24 cellular contexts compared by ENCODE assay signal in the genomic region with DNA sequence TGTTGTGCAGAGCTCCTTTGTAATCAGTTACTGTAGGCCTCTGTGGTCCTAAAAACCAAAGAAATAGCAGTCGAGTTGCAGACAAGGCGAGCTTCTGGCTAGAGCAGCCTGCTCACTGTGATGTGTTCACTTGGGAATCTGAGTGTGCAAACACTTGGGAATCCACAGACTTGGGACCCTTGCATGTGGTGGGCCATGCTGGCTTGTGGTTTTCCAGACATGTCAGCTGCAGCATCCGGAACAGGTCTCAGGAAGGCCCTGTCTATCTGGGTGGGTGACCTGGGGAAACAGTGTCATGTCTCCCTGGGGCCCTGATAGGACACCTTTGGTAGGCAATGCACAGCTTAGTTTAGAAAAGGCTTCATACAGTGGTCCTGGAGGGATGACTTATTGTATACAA.
"Had no signal": no experiment of that assay in that cellular context is flagged by ENCODE, and none has a peak within 500 bp of the region (broad histone marks: within the 10 kb centered on the region; RNA-seq: fewer than 3 reads in every experiment).

No MANE protein-coding gene starts in this region.

- DNase-seq: activated CD4-positive, alpha-beta memory T cell treated with anti-CD3 and anti-CD28 coated beads, Interleukin-2, amount 10 ng/mL, durations not matched to agents 7 days and 5 days; activated CD4-positive, alpha-beta T cell treated with anti-CD3 and anti-CD28 coated beads for 1 hour; activated CD4-positive, alpha-beta T cell treated with anti-CD3 and anti-CD28 coated beads, Interleukin-2, amount 10 ng/mL, durations not matched to agents 7 days and 5 days; activated CD8-positive, alpha-beta memory T cell treated with anti-CD3 and anti-CD28 coated beads, Interleukin-2, amount 50 U/mL, for 48 hours; activated gamma-delta T cell; activated naive CD4-positive, alpha-beta T cell treated with anti-CD3 and anti-CD28 coated beads, Interleukin-2, amount 10 ng/mL, durations not matched to agents 7 days and 5 days; activated naive CD8-positive, alpha-beta T cell treated with anti-CD3 and anti-CD28 coated beads, Interleukin-2, amount 10 ng/mL, durations not matched to agents 7 days and 5 days; activated T-cell treated with anti-CD3 and anti-CD28 coated beads, Interleukin-2, amount 50 U/mL, for 24 hours; dermis blood vessel endothelial cell; effector CD4-positive, alpha-beta T cell; left colon; naive thymus-derived CD8-positive, alpha-beta T cell; nucleus accumbens; pancreas; psoas muscle; stimulated activated CD4-positive, alpha-beta T cell treated with anti-CD3 and anti-CD28 coated beads, Interleukin-2, amount 100 ng/mL, for 48 hours; stimulated activated naive CD4-positive, alpha-beta T cell treated with Interleukin-2 at 50 U/mL for 16 hours; T-helper 17 cell; T1000; testis; transverse colon; uterus had no signal

- H3K27me3 ChIP-seq: pancreas, testis, transverse colon, uterus had no signal

- H3K9me3 ChIP-seq: pancreas, psoas muscle, testis, transverse colon, uterus had no signal

- H3K4me1 ChIP-seq: psoas muscle, testis, uterus had no signal

- H3K4me3 ChIP-seq: pancreas, psoas muscle, testis, transverse colon, uterus had no signal

- H3K27ac ChIP-seq: epithelial cell of prostate, pancreas, psoas muscle, testis, transverse colon, uterus had no signal

- ATAC-seq: left colon; naive thymus-derived CD8-positive, alpha-beta T cell; pancreas; psoas muscle; T-helper 17 cell; WTC11 had no signal

- H3K36me3 ChIP-seq: pancreas, transverse colon, uterus had no signal
